Comparison of ENCODE assay signal across 20 cellular contexts in genomic region chr17:58535431-58535830, GRCh38. TPM values are rescaled to one million over a fixed set of nuclear protein-coding genes. Genes with fewer than 3 reads are reported as not detected.
A peak's percentile ranks its signal among the peaks of the same experiment; 100 is the strongest.
DNase-seq lines count a peak whose midpoint lies in the region; ATAC-seq, FAIRE-seq and TF ChIP-seq lines count a peak whose summit lies in the region.
"Had no signal": no experiment of that assay in that cellular context is flagged by ENCODE, and none has a peak within 500 bp of the region (broad histone marks: within the 10 kb centered on the region; RNA-seq: fewer than 3 reads in every experiment).

No MANE protein-coding gene starts in this region.

- no peaks in the 10 kb centered on the region; the same call in 1 of the 2 replicates for H3K27me3 ChIP-seq in HCT116 (ENCODE audit: insufficient read depth, low read length)
- H3K27me3 ChIP-seq in astrocyte (ENCODE audit: insufficient read depth, low read length), result peaks cover 21% of the 10 kb centered on the region
- peaks cover 6 to 34% of the 10 kb centered on the region in 2 experiments; a peak in 3 of 5 replicates for H3K27me3 ChIP-seq in HepG2 (ENCODE audit: control insufficient read depth in 1 of 2, insufficient read depth in 2 of 2, low read length in 2 of 2)
- H3K27me3 ChIP-seq: uterus had no signal

- H3K4me2 ChIP-seq in HCT116 (ENCODE audit: low read length) (peak overlapping the region; percentile 61), astrocyte (ENCODE audit: low read length) (no peak overlapping the region), HepG2 (ENCODE audit: low read depth, low read length) (peak overlapping the region; percentile 54)

- H3K36me3 ChIP-seq in HCT116 (ENCODE audit: control insufficient read depth in 1 of 2, insufficient read depth in 2 of 2, low read length in 2 of 2) (no peaks in the 10 kb centered on the region), astrocyte (ENCODE audit: insufficient read depth, low read length) (no peaks in the 10 kb centered on the region), HepG2 (replicated peaks in 1 of 2; ENCODE audit: control insufficient read depth in 1 of 2, insufficient read depth in 2 of 2, low read length in 2 of 2) (no peaks in the 10 kb centered on the region)
- H3K36me3 ChIP-seq: MG63, uterus had no signal

- no peaks in the 10 kb centered on the region for H3K9me2 ChIP-seq in HCT116 (ENCODE audit: insufficient read depth)

- WGBS in HepG2 (ENCODE audit: low lambda C conversion rate), result 0% methylated on average over 2 of the region's 2 CpGs

- POLR2A ChIA-PET in HCT116 (lab: Charles Lee) (interaction anchor here (0.6 to 4.8 kb wide), 2 partner anchors 50 to 96 kb away, joined by 3 to 33 read pairs; no protein-coding TSS in a partner anchor), HepG2 (lab: Yijun Ruan, JAX) (interaction anchor here (0.9 to 7.8 kb wide), 7 partner anchors 16 to 124 kb away, joined by 3 to 73 read pairs (median 5); partner anchors contain the start of gene MTMR4)

- no peak overlapping the region for H3K4me3 Mint-ChIP-seq in astrocyte (ENCODE audit: unreplicated experiment)

- peak overlapping the region; percentile 49 for H2AFZ ChIP-seq in HCT116 (ENCODE audit: low read depth, low read length, poor library complexity, severe bottlenecking)
- no peak overlapping the region for H2AFZ ChIP-seq in astrocyte (ENCODE audit: low read depth, low read length)
- no peak overlapping the region for H2AFZ ChIP-seq in HepG2 (ENCODE audit: low read length)

- peak; percentile 57 for DNase-seq in AG10803 (ENCODE audit: low read depth)
- DNase-seq in HCT116 (ENCODE audit: low read depth, low spot score), result peak; percentile 56
- peak; percentile 42 for DNase-seq in astrocyte (ENCODE audit: low read depth)
- peak; percentile 81 for DNase-seq in HepG2 (ENCODE audit: low spot score)
- DNase-seq in GM13977 (ENCODE audit: low spot score), result no peak
- no peak for DNase-seq in activated naive CD4-positive, alpha-beta T cell (lab: John Stamatoyannopoulos, UW)
- DNase-seq in activated naive CD4-positive, alpha-beta T cell treated with anti-CD3 and anti-CD28 coated beads, Interleukin-2, amount 50 U/mL, for 16 hours, result no peak
- DNase-seq in MV-4-11 (lab: John Stamatoyannopoulos, UW), result no peak
- DNase-seq: aorta; NCI-H1930; NCI-H510A treated with DMSO at 0.1 percent for 48 hours; occipital lobe; stimulated activated naive CD4-positive, alpha-beta T cell treated with Interleukin-2 at 50 U/mL for 16 hours; uterus had no signal

- H3K79me2 ChIP-seq in HCT116 (ENCODE audit: insufficient read depth, low read length), result no peaks in the 10 kb centered on the region
- H3K79me2 ChIP-seq in astrocyte (ENCODE audit: insufficient read depth, low read length), result no peaks in the 10 kb centered on the region
- no peaks in the 10 kb centered on the region for H3K79me2 ChIP-seq in HepG2 (ENCODE audit: insufficient read depth, low read length)

- RAD21 ChIA-PET in HCT116 (lab: Charles Lee; ENCODE audit: low non-redundant PET in 1 of 2, low total read pairs in 2 of 2, uncharacterized antibody in 2 of 2, unreplicated experiment in 2 of 2), result no interaction called here

- H3K9me3 ChIP-seq in HCT116 (ENCODE audit: control insufficient read depth in 1 of 2, insufficient read depth in 1 of 2, low read depth in 1 of 2, low read length in 2 of 2) (no peaks in the 10 kb centered on the region), astrocyte (ENCODE audit: insufficient read depth, low read depth, low read length) (no peaks in the 10 kb centered on the region), HepG2 (ENCODE audit: low read length) (no peaks in the 10 kb centered on the region)
- H3K9me3 ChIP-seq: MG63, uterus had no signal

- H3K27ac Mint-ChIP-seq in astrocyte (ENCODE audit: unreplicated experiment), result no peak overlapping the region
- H3K27ac Mint-ChIP-seq: activated T-helper 2 cell treated with anti-CD3 and anti-CD28 coated beads, Interferon-gamma antibody, Interleukin-2, Interleukin-4, amounts not matched to agents 10 μg/mL and 5 μg/mL and 100 μg/mL, durations not matched to agents 14 hours and 24 hours and 36 hours had no signal

- peaks cover 25 to 57% of the 10 kb centered on the region in 2 experiments for H3K4me1 ChIP-seq in HCT116 (ENCODE audit: control insufficient read depth in 1 of 2, insufficient read depth in 2 of 2, low read length in 2 of 2)
- H3K4me1 ChIP-seq in astrocyte (ENCODE audit: insufficient read depth, low read length), result peaks cover 18% of the 10 kb centered on the region
- H3K4me1 ChIP-seq in HepG2 (ENCODE audit: insufficient read depth, low read length), result peaks cover 58% of the 10 kb centered on the region
- H3K4me1 ChIP-seq: foreskin keratinocyte, uterus had no signal

- no peaks in the 10 kb centered on the region for H3K36me3 Mint-ChIP-seq in astrocyte (ENCODE audit: low read depth, unreplicated experiment)

- no peak for TF ChIP-seq POLR2A in HCT116 (IDR thresholded peaks at IDR 0.05; ENCODE audit: borderline replicate concordance, extremely low read depth, insufficient read depth, insufficient read length)
- no peak for TF ChIP-seq POLR2A in HepG2 (IDR thresholded peaks at IDR 0.05; ENCODE audit: insufficient read depth in 1 of 2, low read depth in 2 of 2, low read length in 2 of 2)

- intact Hi-C loops in HCT116 (cut with micrococcal nuclease) (no loop called here), HepG2 (cut with micrococcal nuclease; ENCODE audit: unreplicated experiment) (loop anchor here (2.0 kb wide), 1 partner anchor 41 kb away; no protein-coding TSS in a partner anchor)

- H4K20me1 ChIP-seq in HCT116 (ENCODE audit: insufficient read depth) (no peaks in the 10 kb centered on the region), astrocyte (ENCODE audit: insufficient read depth, low read length) (no peaks in the 10 kb centered on the region), HepG2 (ENCODE audit: insufficient read depth, low read length) (no peaks in the 10 kb centered on the region)

- TF ChIP-seq EP300 in HepG2 (IDR thresholded peaks at IDR 0.05; ENCODE audit: low read depth in 2 of 2, low read length in 2 of 2) (peak; percentile 57 to 69; a peak in 2 of 4 replicates), HepG2 (CRISPR knock-in tag; IDR thresholded peaks at IDR 0.05; ENCODE audit: borderline replicate concordance) (peak; percentile 58; the same call in 1 of the 2 replicates)

- H3K9ac ChIP-seq in HCT116 (ENCODE audit: low read length), result peak overlapping the region; percentile 1; the same call in 1 of the 2 replicates
- no peak overlapping the region for H3K9ac ChIP-seq in astrocyte (ENCODE audit: low read length)
- H3K9ac ChIP-seq in HepG2 (ENCODE audit: insufficient read depth, low read depth, low read length), result no peak overlapping the region

- H3K9me3 Mint-ChIP-seq in astrocyte (ENCODE audit: unreplicated experiment), result no peaks in the 10 kb centered on the region
- H3K9me3 Mint-ChIP-seq: activated T-helper 2 cell treated with anti-CD3 and anti-CD28 coated beads, Interferon-gamma antibody, Interleukin-2, Interleukin-4, amounts not matched to agents 10 μg/mL and 5 μg/mL and 100 μg/mL, durations not matched to agents 14 hours and 24 hours and 36 hours had no signal

- no peak for FAIRE-seq in astrocyte (lab: Jason Lieb, UNC)
- FAIRE-seq in HepG2 (lab: Jason Lieb, UNC), result peak; percentile 82
- FAIRE-seq: GM19239 had no signal

- in situ Hi-C loops in HepG2 (cut with HindIII; ENCODE audit: extremely low pct_ligation_motif_present, low pct_unique_long_range_greater_than_20kb), result loop anchor here (10.0 kb wide), 1 partner anchor 59 kb away; no protein-coding TSS in a partner anchor
- in situ Hi-C loops in GM13977 (cut with MboI; ENCODE audit: low pct_unique_long_range_greater_than_20kb, low sequenced_read_pairs, unreplicated experiment), result no loop called here

- TF ChIP-seq RAD21 in HCT116 (IDR thresholded peaks at IDR 0.05; ENCODE audit: low read depth) (no peak), HepG2 (CRISPR knock-in tag; IDR thresholded peaks at IDR 0.05) (no peak)

- ATAC-seq in HCT116 (peak; percentile 42), HepG2 (peak; percentile 28)

- CTCF ChIA-PET in HCT116 (lab: Charles Lee), result interaction anchor here (0.6 to 2.5 kb wide), 6 partner anchors 10 to 469 kb away, joined by 3 to 7 read pairs (median 3); no protein-coding TSS in a partner anchor
- CTCF ChIA-PET in HepG2 (lab: Yijun Ruan, JAX; ENCODE audit: low intra/inter-chr PET ratio, low total read pairs), result no interaction called here

- peaks cover 15% of the 10 kb centered on the region for H3K4me1 Mint-ChIP-seq in astrocyte (ENCODE audit: low read depth, unreplicated experiment)

- BruUV-seq in HCT116 (replicated peaks; lab: Mats Ljungman, UMichigan) (no TSS peak), HepG2 (replicated peaks; lab: Mats Ljungman, UMichigan) (no TSS peak)

- H3K27me3 Mint-ChIP-seq in astrocyte (ENCODE audit: low read depth, unreplicated experiment), result peaks cover 33% of the 10 kb centered on the region

- H3K4me3 ChIP-seq in AG10803 (ENCODE audit: low read length) (no peak overlapping the region), HCT116 (replicated peaks in 1 of 2; ENCODE audit: low read depth in 1 of 2, low read length in 2 of 2) (peak overlapping the region in 1 of 2 experiments; percentile 17; a peak in 1 of 4 replicates), astrocyte (ENCODE audit: insufficient read depth, low read depth, low read length) (no peak overlapping the region), HepG2 (replicated peaks in 1 of 3; ENCODE audit: insufficient read depth in 1 of 3, low read depth in 2 of 3, low read length in 3 of 3) (peak overlapping the region in 1 of 3 experiments; percentile 11; a peak in 1 of 6 replicates)
- H3K4me3 ChIP-seq: MG63, skin epidermis, uterus had no signal

- TF ChIP-seq CTCF in AG10803 (conservative IDR thresholded peaks at IDR 0.05; ENCODE audit: low read length), result no peak
- no peak for TF ChIP-seq CTCF in HCT116 (IDR thresholded peaks at IDR 0.05 in 2 of 3, conservative IDR thresholded peaks at IDR 0.05 in 1 of 3; ENCODE audit: borderline replicate concordance in 1 of 3, insufficient read depth in 1 of 3, low read depth in 2 of 3, low read length in 2 of 3)
- TF ChIP-seq CTCF in astrocyte (IDR thresholded peaks at IDR 0.05; ENCODE audit: insufficient read depth, low read depth, low read length), result no peak
- TF ChIP-seq CTCF in HepG2 (CRISPR knock-in tag; IDR thresholded peaks at IDR 0.05), result no peak
- no peak for TF ChIP-seq CTCF in GM13977 (IDR thresholded peaks at IDR 0.05; ENCODE audit: extremely low read depth, insufficient read depth, missing control alignments)

- H3K27ac ChIP-seq in HCT116 (ENCODE audit: low read depth, low read length), result no peak overlapping the region
- no peak overlapping the region for H3K27ac ChIP-seq in astrocyte (ENCODE audit: low read depth, low read length)
- H3K27ac ChIP-seq in HepG2 (ENCODE audit: extremely low read length, insufficient read depth, low read length), result no peak overlapping the region
- H3K27ac ChIP-seq: foreskin keratinocyte, skin epidermis, uterus had no signal

RNA-seq across cellular contexts. Expression of gene MTMR4, which starts 21.0 kb away (rescaled TPM):
- total RNA-seq in HCT116 (2021; ENCODE audit: unreplicated experiment), result 67.2 TPM
- 23.7 and 28.6 TPM in 2 replicates for polyA plus RNA-seq in HCT116 (2012)
- total RNA-seq in astrocyte, result 13.9 and 17.6 TPM in 2 replicates
- 62.5 and 67.7 TPM in 2 replicates for total RNA-seq in HepG2 (2016; rRNA removed; fragmentation: Illumina TruSeq; extraction: Trizol)
- total RNA-seq in HepG2 (2016; cell fraction: cytosol; rRNA removed; fragmentation: Illumina TruSeq; extraction: Trizol; ENCODE audit: low read depth), result 6.9 and 7.8 TPM in 2 replicates
- total RNA-seq in HepG2 (2016; cell fraction: insoluble cytoplasmic fraction; rRNA removed; fragmentation: Illumina TruSeq; extraction: Trizol), result 61.5 and 62.9 TPM in 2 replicates
- 27.9 and 28.2 TPM in 2 replicates for total RNA-seq in HepG2 (2016; cell fraction: membrane; rRNA removed; fragmentation: Illumina TruSeq; extraction: Trizol)
- total RNA-seq in HepG2 (2016; cell fraction: nucleus; rRNA removed; fragmentation: Illumina TruSeq; extraction: Trizol), result 54.7 and 66.1 TPM in 2 replicates
- 50.0 and 65.1 TPM in 2 replicates for polyA plus RNA-seq in HepG2 (2011; rRNA removed)
- polyA plus RNA-seq in HepG2 (2011; cell fraction: cytosol; rRNA removed), result 31.7 and 35.5 TPM in 2 replicates
- polyA plus RNA-seq in HepG2 (2011; cell fraction: nucleus; rRNA removed), result 74.1 and 81.5 TPM in 2 replicates
- 31.8 and 52.5 TPM in 2 replicates for polyA plus RNA-seq in HepG2 (2012)
- 1.6 and 1.8 TPM in 2 replicates for polyA plus RNA-seq in HepG2 (2016; cell fraction: cytosol; fragmentation: Illumina TruSeq; extraction: Trizol; ENCODE audit: low read depth)
- polyA plus RNA-seq in HepG2 (2016; cell fraction: insoluble cytoplasmic fraction; fragmentation: Illumina TruSeq; extraction: Trizol; ENCODE audit: low read depth), result 34.7 and 37.2 TPM in 2 replicates
- 7.7 and 8.4 TPM in 2 replicates for polyA plus RNA-seq in HepG2 (2016; cell fraction: membrane; fragmentation: Illumina TruSeq; extraction: Trizol; ENCODE audit: low read depth)
- polyA plus RNA-seq in HepG2 (2016; cell fraction: nucleus; fragmentation: Illumina TruSeq; extraction: Trizol; ENCODE audit: insufficient read depth, low read depth), result 96.4 and 106 TPM in 2 replicates
- polyA minus RNA-seq in HepG2 (2011; rRNA and poly(A)+ RNA removed; ENCODE audit: low replicate concordance), result 196 and 302 TPM in 2 replicates
- 39.7 and 42.2 TPM in 2 replicates for polyA minus RNA-seq in HepG2 (2011; cell fraction: cytosol; rRNA and poly(A)+ RNA removed)
- 68.5 and 69.2 TPM in 2 replicates for polyA minus RNA-seq in HepG2 (2011; cell fraction: nucleus; rRNA and poly(A)+ RNA removed)

RNA-seq across cellular contexts. Expression of gene HSF5, which starts 47.2 kb away (rescaled TPM):
- total RNA-seq in HCT116 (2021; ENCODE audit: unreplicated experiment) (not detected), astrocyte (not detected in 2 replicates), HepG2 (2016; rRNA removed; fragmentation: Illumina TruSeq; extraction: Trizol) (not detected in 2 replicates)
- not detected in 2 replicates for polyA plus RNA-seq in HCT116 (2012)
- not detected in 2 replicates for total RNA-seq in HepG2 (2016; cell fraction: cytosol; rRNA removed; fragmentation: Illumina TruSeq; extraction: Trizol; ENCODE audit: low read depth)
- total RNA-seq in HepG2 (2016; cell fraction: insoluble cytoplasmic fraction; rRNA removed; fragmentation: Illumina TruSeq; extraction: Trizol), result not detected in 2 replicates
- total RNA-seq in HepG2 (2016; cell fraction: membrane; rRNA removed; fragmentation: Illumina TruSeq; extraction: Trizol), result 0.03 and 0.06 TPM in 2 replicates
- total RNA-seq in HepG2 (2016; cell fraction: nucleus; rRNA removed; fragmentation: Illumina TruSeq; extraction: Trizol), result not detected in 2 replicates
- polyA plus RNA-seq in HepG2 (2011; rRNA removed), result not detected in 2 replicates
- not detected in 2 replicates for polyA plus RNA-seq in HepG2 (2011; cell fraction: cytosol; rRNA removed)
- polyA plus RNA-seq in HepG2 (2011; cell fraction: nucleus; rRNA removed), result 0.03 TPM in 1 of 2 replicates, not detected in the other
- polyA plus RNA-seq in HepG2 (2012), result not detected in 2 replicates
- not detected in 2 replicates for polyA plus RNA-seq in HepG2 (2016; cell fraction: cytosol; fragmentation: Illumina TruSeq; extraction: Trizol; ENCODE audit: low read depth)
- polyA plus RNA-seq in HepG2 (2016; cell fraction: insoluble cytoplasmic fraction; fragmentation: Illumina TruSeq; extraction: Trizol; ENCODE audit: low read depth), result not detected in 2 replicates
- polyA plus RNA-seq in HepG2 (2016; cell fraction: membrane; fragmentation: Illumina TruSeq; extraction: Trizol; ENCODE audit: low read depth), result not detected in 2 replicates
- not detected in 2 replicates for polyA plus RNA-seq in HepG2 (2016; cell fraction: nucleus; fragmentation: Illumina TruSeq; extraction: Trizol; ENCODE audit: insufficient read depth, low read depth)
- 0.06 TPM in 1 of 2 replicates, not detected in the other for polyA minus RNA-seq in HepG2 (2011; rRNA and poly(A)+ RNA removed; ENCODE audit: low replicate concordance)
- polyA minus RNA-seq in HepG2 (2011; cell fraction: cytosol; rRNA and poly(A)+ RNA removed), result not detected in 2 replicates
- 0.13 TPM in 1 of 2 replicates, not detected in the other for polyA minus RNA-seq in HepG2 (2011; cell fraction: nucleus; rRNA and poly(A)+ RNA removed)
- total RNA-seq: aorta, foreskin keratinocyte had no signal
- polyA plus RNA-seq: aorta, BJ had no signal

Comparison
In these comparisons a context has a peak if more than half of its experiments do, and no peak if none do; other contexts are left out.
1. DNase-seq: peak in AG10803 (single experiment), HCT116 (single experiment), astrocyte (single experiment) and HepG2 (single experiment); none in GM13977 (single experiment), activated naive CD4-positive, alpha-beta T cell (0 of 4), activated naive CD4-positive, alpha-beta T cell treated with anti-CD3 and anti-CD28 coated beads, Interleukin-2, amount 50 U/mL, for 16 hours (single experiment) and MV-4-11 (single experiment).